8 cellular contexts compared by ENCODE assay signal in genomic region chr16:67845291-67846062, GRCh38. TPM values are rescaled to one million over a fixed set of nuclear protein-coding genes. Genes with fewer than 3 reads are reported as not detected.
DNase-seq lines count a peak whose midpoint lies in the region; ATAC-seq and TF ChIP-seq lines count a peak whose summit lies in the region.

No MANE protein-coding gene starts in this region.

- H3K9me3 Mint-ChIP-seq in activated naive CD8-positive, alpha-beta T cell treated with anti-CD3 and anti-CD28 coated beads, Interleukin-2, amount 10 ng/mL, durations not matched to agents 7 days and 5 days, result no peaks in the 10 kb centered on the region

- H3K27ac Mint-ChIP-seq in activated naive CD8-positive, alpha-beta T cell treated with anti-CD3 and anti-CD28 coated beads, Interleukin-2, amount 10 ng/mL, durations not matched to agents 7 days and 5 days, result peak overlapping the region; percentile 90

- H3K4me3 Mint-ChIP-seq in activated naive CD8-positive, alpha-beta T cell treated with anti-CD3 and anti-CD28 coated beads, Interleukin-2, amount 10 ng/mL, durations not matched to agents 7 days and 5 days, result peak overlapping the region; percentile 84

- H3K36me3 ChIP-seq in heart left ventricle (peaks cover 0 to 11% (median 0%) of the 10 kb centered on the region in 9 donors), liver (ENCODE audit: control insufficient read depth in 4 of 4, insufficient read depth in 3 of 4, low read depth in 1 of 4, low read length in 3 of 4) (no peaks in the 10 kb centered on the region), upper lobe of right lung (no peaks in the 10 kb centered on the region)

- peak overlapping the region; percentile 80 to 81 for H3K9ac ChIP-seq in liver (ENCODE audit: low read depth in 1 of 2, low read length in 2 of 2)

- peak overlapping the region; percentile 88 to 100 (median 96) for H3K27ac ChIP-seq in heart left ventricle
- H3K27ac ChIP-seq in liver (ENCODE audit: low read depth in 1 of 2, low read length in 2 of 2), result peak overlapping the region; percentile 89 to 97
- peak overlapping the region; percentile 88 for H3K27ac ChIP-seq in upper lobe of right lung

- H3K4me1 ChIP-seq in heart left ventricle (peaks cover 24 to 69% (median 51%) of the 10 kb centered on the region in 12 donors), liver (ENCODE audit: control insufficient read depth in 4 of 4, insufficient read depth in 4 of 4, low read length in 3 of 4) (peaks cover 14 to 54% (median 42%) of the 10 kb centered on the region in 4 donors), upper lobe of right lung (peaks cover 45% of the 10 kb centered on the region)

- H3K27me3 Mint-ChIP-seq in activated naive CD8-positive, alpha-beta T cell treated with anti-CD3 and anti-CD28 coated beads, Interleukin-2, amount 10 ng/mL, durations not matched to agents 7 days and 5 days, result no peaks in the 10 kb centered on the region

- TF ChIP-seq CTCF in heart left ventricle (IDR thresholded peaks at IDR 0.05) (no peak), liver (IDR thresholded peaks at IDR 0.05; ENCODE audit: low read depth, low read length, missing input control) (no peak), upper lobe of right lung (IDR thresholded peaks at IDR 0.05) (no peak)

- POLR2A ChIA-PET in activated naive CD8-positive, alpha-beta T cell treated with anti-CD3 and anti-CD28 coated beads, Interleukin-2, amount 10 ng/mL, durations not matched to agents 7 days and 5 days (lab: Charles Lee), result interaction anchor here (0.5 to 3.4 kb wide), 17 partner anchors 10 to 606 kb away, joined by 3 to 21 read pairs (median 4); partner anchors contain the start of genes ACD, ATP6V0D1, CTCF and GFOD2

- WGBS in heart left ventricle, 4 donors, result 59 to 70% (median 65%) methylated on average over 5 of the region's 5 CpGs
- 82% methylated on average over 5 of the region's 5 CpGs for WGBS in liver

- DNase-seq in heart left ventricle, result no peak
- DNase-seq in left ventricle myocardium superior, result no peak
- no peak for DNase-seq in activated naive CD8-positive, alpha-beta T cell treated with anti-CD3 and anti-CD28 coated beads, Interleukin-2, amount 10 ng/mL, durations not matched to agents 7 days and 5 days
- no peak for DNase-seq in upper lobe of right lung
- no peak for DNase-seq in NCI-H128 (lab: John Stamatoyannopoulos, UW; ENCODE audit: unreplicated experiment)
- DNase-seq in NCI-H1092 (lab: John Stamatoyannopoulos, UW), result no peak

- ATAC-seq in heart left ventricle, result no peak
- ATAC-seq in left ventricle myocardium superior, result no peak
- ATAC-seq in activated naive CD8-positive, alpha-beta T cell treated with anti-CD3 and anti-CD28 coated beads, Interleukin-2, amount 10 ng/mL, durations not matched to agents 7 days and 5 days (ENCODE audit: low read depth), result no peak
- ATAC-seq in upper lobe of right lung, result no peak
- no peak for ATAC-seq in GM21390 (IDR thresholded peaks at IDR 0.05; ENCODE audit: unreplicated experiment)

- peaks cover 39% of the 10 kb centered on the region for H3K4me1 Mint-ChIP-seq in activated naive CD8-positive, alpha-beta T cell treated with anti-CD3 and anti-CD28 coated beads, Interleukin-2, amount 10 ng/mL, durations not matched to agents 7 days and 5 days

- intact Hi-C loops in heart left ventricle (cut with DNase I) (loop anchor here in 1 of 10 donors (2.0 to 5.0 kb wide), 2 partner anchors 17 to 38 kb away; partner anchors contain the start of genes RANBP10 and TSNAXIP1), left ventricle myocardium superior (cut with micrococcal nuclease) (no loop called here), upper lobe of right lung (cut with DNase I) (no loop called here)

- peaks cover 2% of the 10 kb centered on the region for H3K36me3 Mint-ChIP-seq in activated naive CD8-positive, alpha-beta T cell treated with anti-CD3 and anti-CD28 coated beads, Interleukin-2, amount 10 ng/mL, durations not matched to agents 7 days and 5 days

- no peak for TF ChIP-seq RAD21 in liver (IDR thresholded peaks at IDR 0.05)

- H3K4me3 ChIP-seq in heart left ventricle, result peak overlapping the region in 11 of 12 donors; percentile 76 to 100 (median 98)
- H3K4me3 ChIP-seq in liver (ENCODE audit: low read depth in 1 of 3, low read length in 3 of 3), result peak overlapping the region; percentile 60 to 84 (median 80)
- peak overlapping the region; percentile 100 for H3K4me3 ChIP-seq in upper lobe of right lung

- no peak for TF ChIP-seq POLR2A in heart left ventricle (IDR thresholded peaks at IDR 0.05)

- H3K9me3 ChIP-seq in heart left ventricle (no peaks in the 10 kb centered on the region), liver (ENCODE audit: control insufficient read depth in 4 of 4, low read length in 3 of 4) (no peaks in the 10 kb centered on the region), upper lobe of right lung (no peaks in the 10 kb centered on the region)

- H3K27me3 ChIP-seq in heart left ventricle (no peaks in the 10 kb centered on the region), liver (ENCODE audit: control insufficient read depth in 4 of 4, insufficient read depth in 4 of 4, low read length in 3 of 4) (no peaks in the 10 kb centered on the region), upper lobe of right lung (no peaks in the 10 kb centered on the region)

TF ChIP-seq in liver, 16 proteins besides CTCF, POLR2A, EP300 and RAD21 (continues in another document):
- TF ChIP-seq TAF1 (conservative IDR thresholded peaks at IDR 0.05), result no peak
- no peak for TF ChIP-seq REST (IDR thresholded peaks at IDR 0.05)
- TF ChIP-seq RXRA (IDR thresholded peaks at IDR 0.05), result no peak
- no peak for TF ChIP-seq FOXA2 (IDR thresholded peaks at IDR 0.05)
- no peak for TF ChIP-seq JUND (IDR thresholded peaks at IDR 0.05)

RNA-seq across cellular contexts. Expression of gene NUTF2, which starts 1.3 kb away (rescaled TPM):
- total RNA-seq in heart left ventricle (100 to 1,000 TPM in 2 of 9 donors, 10 to 100 TPM in 7; 66.5 to 145 (median 90.9) TPM), left ventricle myocardium superior (84.4 TPM), liver (10 to 100 TPM; 27.4 to 69.5 TPM), upper lobe of right lung (55.0 TPM)
- polyA plus RNA-seq in heart left ventricle (100 to 1,000 TPM; 179 to 191 TPM), liver (10 to 100 TPM; 51.0 to 58.7 TPM)
- total RNA-seq in activated naive CD8-positive, alpha-beta T cell treated with anti-CD3 and anti-CD28 coated beads, Interleukin-2, amount 10 ng/mL, durations not matched to agents 7 days and 5 days, result 10 to 100 TPM; 88.4 TPM

RNA-seq across cellular contexts. Expression of gene CENPT, which starts 2.0 kb away (rescaled TPM):
- total RNA-seq in heart left ventricle (10 to 100 TPM; 14.4 to 31.2 (median 20.1) TPM), left ventricle myocardium superior (20.8 TPM), liver (10 to 100 TPM; 15.9 to 22.7 TPM), upper lobe of right lung (30.0 TPM)
- polyA plus RNA-seq in heart left ventricle (10 to 100 TPM; 25.7 to 28.0 TPM), liver (10 to 100 TPM; 11.4 to 26.9 TPM)
- 10 to 100 TPM; 84.0 to 90.7 TPM for total RNA-seq in activated naive CD8-positive, alpha-beta T cell treated with anti-CD3 and anti-CD28 coated beads, Interleukin-2, amount 10 ng/mL, durations not matched to agents 7 days and 5 days

RNA-seq across cellular contexts. Expression of gene THAP11, which starts 3.4 kb away (rescaled TPM):
- total RNA-seq in heart left ventricle (10 to 100 TPM; 24.9 to 87.5 (median 31.4) TPM), left ventricle myocardium superior (32.6 TPM), liver (10 to 100 TPM; 14.1 to 19.7 TPM), upper lobe of right lung (25.1 TPM)
- polyA plus RNA-seq in heart left ventricle (10 to 100 TPM; 10.6 to 26.3 TPM), liver (1 to 10 TPM; 6.7 to 9.5 TPM)
- 10 to 100 TPM; 48.1 to 50.1 TPM for total RNA-seq in activated naive CD8-positive, alpha-beta T cell treated with anti-CD3 and anti-CD28 coated beads, Interleukin-2, amount 10 ng/mL, durations not matched to agents 7 days and 5 days

RNA-seq across cellular contexts. Expression of gene EDC4, which starts 27.4 kb away (rescaled TPM):
- total RNA-seq in heart left ventricle (10 to 100 TPM; 26.2 to 42.5 (median 32.5) TPM), left ventricle myocardium superior (31.8 TPM), liver (10 to 100 TPM; 22.9 to 26.8 TPM), upper lobe of right lung (48.8 TPM)
- polyA plus RNA-seq in heart left ventricle (10 to 100 TPM; 27.8 to 31.1 TPM), liver (10 to 100 TPM; 17.7 to 20.3 TPM)
- 100 to 1,000 TPM; 119 to 130 TPM for total RNA-seq in activated naive CD8-positive, alpha-beta T cell treated with anti-CD3 and anti-CD28 coated beads, Interleukin-2, amount 10 ng/mL, durations not matched to agents 7 days and 5 days

RNA-seq across cellular contexts. Expression of gene TSNAXIP1, which starts 38.8 kb away (rescaled TPM):
- total RNA-seq in heart left ventricle (under 1 TPM in 8 of 9 donors, not detected in 1; 0.16 to 0.93 (median 0.46) TPM), left ventricle myocardium superior (0.37 TPM), liver (under 1 TPM; 0.09 to 0.75 TPM), upper lobe of right lung (0.55 TPM)
- polyA plus RNA-seq in heart left ventricle (under 1 TPM; 0.67 to 0.76 TPM), liver (1 to 10 TPM in 1 of 2 donors, under 1 TPM in 1; 0.62 to 1.5 TPM)
- under 1 TPM in 1 of 2 experiments, not detected in 1; 0.40 TPM for total RNA-seq in activated naive CD8-positive, alpha-beta T cell treated with anti-CD3 and anti-CD28 coated beads, Interleukin-2, amount 10 ng/mL, durations not matched to agents 7 days and 5 days
